In genomic region chr3:77102916-77103769, GRCh38 we compare ENCODE assay signal across 20 cellular contexts.
A peak's percentile ranks its signal among the peaks of the same experiment; 100 is the strongest.
DNase-seq lines count a peak whose midpoint lies in the region; ATAC-seq and TF ChIP-seq lines count a peak whose summit lies in the region.
"Had no signal": no experiment of that assay in that cellular context is flagged by ENCODE, and none has a peak within 500 bp of the region (broad histone marks: within the 10 kb centered on the region; RNA-seq: fewer than 3 reads in every experiment).

No MANE protein-coding gene starts in this region.

- no peaks in the 10 kb centered on the region for H3K36me3 ChIP-seq in Caco-2 (ENCODE audit: control insufficient read depth, insufficient read depth, low read length)
- H3K36me3 ChIP-seq in CD8-positive, alpha-beta T cell (ENCODE audit: insufficient read depth, low read length): no peaks in the 10 kb centered on the region

- H3K27ac Mint-ChIP-seq in chondrocyte (ENCODE audit: unreplicated experiment) (peak overlapping the region; percentile 68), osteocyte (ENCODE audit: unreplicated experiment) (peak overlapping the region; percentile 70), Caco-2 (ENCODE audit: unreplicated experiment) (no peak overlapping the region)
- H3K27ac Mint-ChIP-seq in CD8-positive, alpha-beta T cell: no peak overlapping the region
- H3K27ac Mint-ChIP-seq: dendritic cell treated with granulocyte-macrophage colony-stimulating factor and Interleukin-4, amounts not matched to agents 40 ng/mL and 50 ng/mL, for 4 days; nephron; type B pancreatic cell had no signal

- no peaks in the 10 kb centered on the region for H3K4me1 ChIP-seq in Caco-2
- H3K4me1 ChIP-seq in CD8-positive, alpha-beta T cell (ENCODE audit: insufficient read depth, low read length): no peaks in the 10 kb centered on the region

- H3K27me3 ChIP-seq in Caco-2 (replicated peaks; ENCODE audit: control insufficient read depth, insufficient read depth, low read length): no peaks in the 10 kb centered on the region
- H3K27me3 ChIP-seq in CD8-positive, alpha-beta T cell (ENCODE audit: insufficient read depth, low read length): no peaks in the 10 kb centered on the region

- H3K4me3 ChIP-seq in Caco-2 (ENCODE audit: low read depth, low read length): no peak overlapping the region
- no peak overlapping the region for H3K4me3 ChIP-seq in CD8-positive, alpha-beta T cell (ENCODE audit: low read depth, low read length)

- H3K9me3 ChIP-seq in Caco-2: no peaks in the 10 kb centered on the region
- H3K9me3 ChIP-seq in CD8-positive, alpha-beta T cell (ENCODE audit: low read length): no peaks in the 10 kb centered on the region

- H3K4me1 Mint-ChIP-seq in chondrocyte (ENCODE audit: low read depth): peaks cover 20% of the 10 kb centered on the region
- peaks cover 25% of the 10 kb centered on the region for H3K4me1 Mint-ChIP-seq in osteocyte (ENCODE audit: unreplicated experiment)
- H3K4me1 Mint-ChIP-seq in Caco-2 (ENCODE audit: low read depth, unreplicated experiment): no peaks in the 10 kb centered on the region
- H3K4me1 Mint-ChIP-seq in CD8-positive, alpha-beta T cell (ENCODE audit: low read depth): no peaks in the 10 kb centered on the region
- H3K4me1 Mint-ChIP-seq: nephron had no signal

- POLR2A ChIA-PET in HEK293T (lab: Yijun Ruan, JAX) (interaction anchor here (1.0 kb wide), 1 partner anchor 22 kb away, joined by 3 read pairs; no protein-coding TSS in a partner anchor), Caco-2 (lab: Charles Lee) (interaction anchor here (0.6 kb wide), 1 partner anchor 429 kb away, joined by 4 read pairs; no protein-coding TSS in a partner anchor)
- POLR2A ChIA-PET in CD8-positive, alpha-beta T cell (lab: Charles Lee): no interaction called here

- peak; percentile 28 for DNase-seq in HEK293T (ENCODE audit: extremely low spot score)
- DNase-seq in NCI-H69 (lab: John Stamatoyannopoulos, UW): peak; percentile 80
- no peak for DNase-seq in chondrocyte (ENCODE audit: low spot score)
- no peak for DNase-seq in osteocyte (ENCODE audit: extremely low spot score, unreplicated experiment)
- no peak for DNase-seq in Caco-2
- no peak for DNase-seq in DMS153 (lab: John Stamatoyannopoulos, UW)
- no peak for DNase-seq in CD8-positive, alpha-beta T cell
- DNase-seq: activated CD4-positive, alpha-beta T cell treated with anti-CD3 and anti-CD28 coated beads for 1 hour; activated effector memory CD4-positive, alpha-beta T cell treated with anti-CD3 and anti-CD28 coated beads, Interleukin-2, amount 50 U/mL, for 16 hours; C1 segment of cervical spinal cord; DMS79; GOT3; Kasumi-1; NCI-H1105; PC-3; stimulated activated naive CD8-positive, alpha-beta T cell treated with anti-CD3 and anti-CD28 coated beads, Interleukin-15, Interleukin-2, amounts not matched to agents 100 U/mL and 50 U/mL, for 24 hours had no signal

- no peak for ATAC-seq in HG02678 (IDR thresholded peaks at IDR 0.05; ENCODE audit: unreplicated experiment)
- ATAC-seq in CD8-positive, alpha-beta T cell: no peak
- ATAC-seq: PC-3; stimulated activated naive CD8-positive, alpha-beta T cell treated with anti-CD3 and anti-CD28 coated beads, Interleukin-15, Interleukin-2, amounts not matched to agents 100 U/mL and 50 U/mL, for 24 hours had no signal

- BruUV-seq in Caco-2 (replicated peaks; lab: Mats Ljungman, UMichigan): no TSS peak

- H3K36me3 Mint-ChIP-seq in chondrocyte (ENCODE audit: low read depth): no peaks in the 10 kb centered on the region
- H3K36me3 Mint-ChIP-seq in osteocyte (ENCODE audit: unreplicated experiment): peaks cover 3% of the 10 kb centered on the region
- no peaks in the 10 kb centered on the region for H3K36me3 Mint-ChIP-seq in Caco-2 (ENCODE audit: insufficient read depth, unreplicated experiment)
- H3K36me3 Mint-ChIP-seq in CD8-positive, alpha-beta T cell: no peaks in the 10 kb centered on the region
- H3K36me3 Mint-ChIP-seq: type B pancreatic cell had no signal

- H3K27me3 Mint-ChIP-seq in chondrocyte (ENCODE audit: low read depth): no peaks in the 10 kb centered on the region
- H3K27me3 Mint-ChIP-seq in osteocyte (ENCODE audit: unreplicated experiment): no peaks in the 10 kb centered on the region
- H3K27me3 Mint-ChIP-seq in Caco-2 (ENCODE audit: insufficient read depth, unreplicated experiment): no peaks in the 10 kb centered on the region
- H3K27me3 Mint-ChIP-seq in CD8-positive, alpha-beta T cell (ENCODE audit: low read depth): no peaks in the 10 kb centered on the region
- H3K27me3 Mint-ChIP-seq: dendritic cell treated with granulocyte-macrophage colony-stimulating factor and Interleukin-4, amounts not matched to agents 40 ng/mL and 50 ng/mL, for 4 days; type B pancreatic cell had no signal

- no peaks in the 10 kb centered on the region for H3K9me3 Mint-ChIP-seq in chondrocyte (ENCODE audit: low read depth)
- no peaks in the 10 kb centered on the region for H3K9me3 Mint-ChIP-seq in osteocyte (ENCODE audit: unreplicated experiment)
- no peaks in the 10 kb centered on the region for H3K9me3 Mint-ChIP-seq in Caco-2 (ENCODE audit: unreplicated experiment)
- H3K9me3 Mint-ChIP-seq in CD8-positive, alpha-beta T cell: peaks cover 5% of the 10 kb centered on the region
- H3K9me3 Mint-ChIP-seq: nephron, type B pancreatic cell had no signal

- intact Hi-C loops in Caco-2 (cut with micrococcal nuclease; ENCODE audit: unreplicated experiment): no loop called here
- intact Hi-C loops in CD8-positive, alpha-beta T cell (cut with DNase I, micrococcal nuclease): no loop called here

- H3K27ac ChIP-seq in CD8-positive, alpha-beta T cell (ENCODE audit: low read depth, low read length): no peak overlapping the region

- CTCF ChIA-PET in HEK293T (lab: Yijun Ruan, JAX): interaction anchor here (0.6 kb wide), 1 partner anchor 100 kb away, joined by 5 read pairs; no protein-coding TSS in a partner anchor
- CTCF ChIA-PET in Caco-2 (lab: Charles Lee): no interaction called here
- CTCF ChIA-PET in CD8-positive, alpha-beta T cell (lab: Charles Lee): no interaction called here

- TF ChIP-seq CTCF in chondrocyte (IDR thresholded peaks at IDR 0.05) (no peak), osteocyte (IDR thresholded peaks at IDR 0.05) (no peak), Caco-2 (IDR thresholded peaks at IDR 0.05; ENCODE audit: insufficient read depth in 1 of 2, low read depth in 1 of 2, low read length in 1 of 2, severe bottlenecking in 1 of 2, unreplicated experiment in 1 of 2) (no peak)
- TF ChIP-seq CTCF in CD8-positive, alpha-beta T cell (IDR thresholded peaks at IDR 0.05): no peak

- peak overlapping the region; percentile 0 for H3K4me3 Mint-ChIP-seq in chondrocyte (ENCODE audit: unreplicated experiment)
- no peak overlapping the region for H3K4me3 Mint-ChIP-seq in osteocyte (ENCODE audit: unreplicated experiment)
- H3K4me3 Mint-ChIP-seq in Caco-2 (ENCODE audit: unreplicated experiment): no peak overlapping the region
- H3K4me3 Mint-ChIP-seq in CD8-positive, alpha-beta T cell: no peak overlapping the region
- H3K4me3 Mint-ChIP-seq: dendritic cell treated with granulocyte-macrophage colony-stimulating factor and Interleukin-4, amounts not matched to agents 40 ng/mL and 50 ng/mL, for 4 days; nephron; type B pancreatic cell had no signal

TF ChIP-seq in HEK293T, 16 proteins besides CTCF, POLR2A, EP300 and RAD21:
- no peak for TF ChIP-seq FOXA1 (IDR thresholded peaks at IDR 0.05)
- no peak for TF ChIP-seq BHLHE40 (IDR thresholded peaks at IDR 0.05; ENCODE audit: borderline replicate concordance)
- no peak for TF ChIP-seq HDGF (IDR thresholded peaks at IDR 0.05; ENCODE audit: borderline replicate concordance)
- no peak for TF ChIP-seq SUZ12 (IDR thresholded peaks at IDR 0.05)
- no peak for TF ChIP-seq NFRKB (IDR thresholded peaks at IDR 0.05)
- TF ChIP-seq ZNF384 (IDR thresholded peaks at IDR 0.05): no peak
- no peak for TF ChIP-seq CTBP1 (IDR thresholded peaks at IDR 0.05; ENCODE audit: borderline replicate concordance)
- TF ChIP-seq L3MBTL2 (conservative IDR thresholded peaks at IDR 0.05): no peak
- TF ChIP-seq LEF1 (IDR thresholded peaks at IDR 0.05; ENCODE audit: borderline replicate concordance): no peak

Comparison
In these comparisons a context has a peak if more than half of its experiments do, and no peak if none do; other contexts are left out.
1. DNase-seq: peak in HEK293T (single experiment) and NCI-H69 (single experiment); none in chondrocyte (single experiment), osteocyte (single experiment), Caco-2 (0 of 2), DMS153 (single experiment) and CD8-positive, alpha-beta T cell (0 of 7).
2. H3K27ac Mint-ChIP-seq: peak in chondrocyte (single experiment) and osteocyte (single experiment); none in Caco-2 (single experiment) and CD8-positive, alpha-beta T cell (single experiment).